Comparison of ENCODE assay signal across 19 cellular contexts in genomic region chr5:173720341-173721258, GRCh38.
DNase-seq lines count a peak whose midpoint lies in the region; ATAC-seq and TF ChIP-seq lines count a peak whose summit lies in the region.
"Had no signal": no experiment of that assay in that cellular context is flagged by ENCODE, and none has a peak within 500 bp of the region (broad histone marks: within the 10 kb centered on the region; RNA-seq: fewer than 3 reads in every experiment).

No MANE protein-coding gene starts in this region.

- peaks cover 19% of the 10 kb centered on the region for H3K27me3 Mint-ChIP-seq in glutamatergic neuron (ENCODE audit: unreplicated experiment)
- H3K27me3 Mint-ChIP-seq in activated CD8-positive, alpha-beta memory T cell treated with anti-CD3 and anti-CD28 coated beads, Interleukin-2, amount 10 ng/mL, durations not matched to agents 7 days and 5 days: peaks cover 5% of the 10 kb centered on the region

- ATAC-seq in activated CD8-positive, alpha-beta memory T cell treated with anti-CD3 and anti-CD28 coated beads, Interleukin-2, amount 10 ng/mL, durations not matched to agents 7 days and 5 days: no peak
- ATAC-seq in heart left ventricle: no peak

- peak overlapping the region; percentile 82 for H3K4me3 Mint-ChIP-seq in glutamatergic neuron (ENCODE audit: unreplicated experiment)
- H3K4me3 Mint-ChIP-seq in activated CD8-positive, alpha-beta memory T cell treated with anti-CD3 and anti-CD28 coated beads, Interleukin-2, amount 10 ng/mL, durations not matched to agents 7 days and 5 days: no peak overlapping the region

- peaks cover 15% of the 10 kb centered on the region for H3K9me3 Mint-ChIP-seq in glutamatergic neuron (ENCODE audit: unreplicated experiment)
- no peaks in the 10 kb centered on the region for H3K9me3 Mint-ChIP-seq in activated CD8-positive, alpha-beta memory T cell treated with anti-CD3 and anti-CD28 coated beads, Interleukin-2, amount 10 ng/mL, durations not matched to agents 7 days and 5 days (ENCODE audit: low read depth)

- no peaks in the 10 kb centered on the region for H3K9me3 ChIP-seq in NT2/D1 (ENCODE audit: insufficient read depth, low read length)
- H3K9me3 ChIP-seq in heart left ventricle: peaks cover 0 to under 1% (median 0%) of the 10 kb centered on the region in 12 donors
- H3K9me3 ChIP-seq: lower lobe of right lung, psoas muscle, spleen had no signal

- no peaks in the 10 kb centered on the region for H3K36me3 ChIP-seq in NT2/D1 (ENCODE audit: insufficient read depth, insufficient read length, low read length)
- no peaks in the 10 kb centered on the region for H3K36me3 ChIP-seq in heart left ventricle
- H3K36me3 ChIP-seq: lower lobe of right lung, spleen had no signal

- peak overlapping the region; percentile 16 for H3K9ac ChIP-seq in NT2/D1 (ENCODE audit: insufficient read length, low read depth)

- TF ChIP-seq CTCF in glutamatergic neuron (IDR thresholded peaks at IDR 0.05; ENCODE audit: partially characterized antibody, unreplicated experiment) (no peak), coronary artery (IDR thresholded peaks at IDR 0.05) (no peak), heart left ventricle (IDR thresholded peaks at IDR 0.05) (no peak)

- H3K4me1 ChIP-seq in NT2/D1 (ENCODE audit: insufficient read depth, insufficient read length) (peaks cover 6% of the 10 kb centered on the region), heart left ventricle (peaks cover 0 to 7% (median 0%) of the 10 kb centered on the region in 12 donors)
- H3K4me1 ChIP-seq: lower lobe of right lung, psoas muscle had no signal

- H3K27me3 ChIP-seq in NT2/D1 (ENCODE audit: insufficient read depth, insufficient read length) (no peaks in the 10 kb centered on the region), heart left ventricle (no peaks in the 10 kb centered on the region)
- H3K27me3 ChIP-seq: spleen had no signal

- H3K4me3 ChIP-seq in NT2/D1 (ENCODE audit: insufficient read length, low read depth) (no peak overlapping the region), coronary artery (no peak overlapping the region), heart left ventricle (no peak overlapping the region)
- H3K4me3 ChIP-seq: lower lobe of right lung, psoas muscle, spleen had no signal

- H3K36me3 Mint-ChIP-seq in glutamatergic neuron (ENCODE audit: unreplicated experiment): no peaks in the 10 kb centered on the region
- H3K36me3 Mint-ChIP-seq in activated CD8-positive, alpha-beta memory T cell treated with anti-CD3 and anti-CD28 coated beads, Interleukin-2, amount 10 ng/mL, durations not matched to agents 7 days and 5 days: no peaks in the 10 kb centered on the region
- H3K36me3 Mint-ChIP-seq: naive B cell had no signal

- peak; percentile 28 for DNase-seq in NCI-H146 (lab: John Stamatoyannopoulos, UW)
- no peak for DNase-seq in NCI-H146 treated with DMSO at 0.1 percent for 48 hours (lab: John Stamatoyannopoulos, UW; ENCODE audit: unreplicated experiment)
- no peak for DNase-seq in NT2/D1 (ENCODE audit: low read depth, low spot score)
- DNase-seq in glutamatergic neuron: peak; percentile 78
- DNase-seq in retina: peak; percentile 50
- no peak for DNase-seq in activated CD8-positive, alpha-beta memory T cell treated with anti-CD3 and anti-CD28 coated beads, Interleukin-2, amount 10 ng/mL, durations not matched to agents 7 days and 5 days
- no peak for DNase-seq in coronary artery (ENCODE audit: low spot score)
- no peak for DNase-seq in heart left ventricle
- DNase-seq: activated effector memory CD4-positive, alpha-beta T cell treated with anti-CD3 and anti-CD28 coated beads, Interleukin-2, amount 50 U/mL, for 16 hours; effector memory CD4-positive, alpha-beta T cell; head of caudate nucleus; lower lobe of right lung; naive B cell; NCI-H1436 treated with DMSO at 0.1 percent for 48 hours; NCI-H446; psoas muscle; SIG-M5; spleen had no signal

- H3K27ac Mint-ChIP-seq in glutamatergic neuron (ENCODE audit: unreplicated experiment): peak overlapping the region; percentile 98
- no peak overlapping the region for H3K27ac Mint-ChIP-seq in activated CD8-positive, alpha-beta memory T cell treated with anti-CD3 and anti-CD28 coated beads, Interleukin-2, amount 10 ng/mL, durations not matched to agents 7 days and 5 days

- intact Hi-C loops in heart left ventricle (cut with DNase I): no loop called here

- H3K4me1 Mint-ChIP-seq in glutamatergic neuron (ENCODE audit: low read depth, unreplicated experiment): peaks cover 48% of the 10 kb centered on the region
- no peaks in the 10 kb centered on the region for H3K4me1 Mint-ChIP-seq in activated CD8-positive, alpha-beta memory T cell treated with anti-CD3 and anti-CD28 coated beads, Interleukin-2, amount 10 ng/mL, durations not matched to agents 7 days and 5 days

- H3K27ac ChIP-seq in coronary artery (no peak overlapping the region), heart left ventricle (no peak overlapping the region)
- H3K27ac ChIP-seq: 22Rv1, lower lobe of right lung, psoas muscle, spleen had no signal

- CTCF ChIA-PET in activated CD8-positive, alpha-beta memory T cell treated with anti-CD3 and anti-CD28 coated beads, Interleukin-2, amount 10 ng/mL, durations not matched to agents 7 days and 5 days (lab: Charles Lee): no interaction called here

- 74 to 80% (median 78%) methylated on average over 14 of the region's 14 CpGs for WGBS in heart left ventricle, 4 donors

- TF ChIP-seq POLR2A in heart left ventricle (IDR thresholded peaks at IDR 0.05): no peak

Comparison
In these comparisons a context has a peak if more than half of its experiments do, and no peak if none do; other contexts are left out.
1. DNase-seq: peak in NCI-H146 (single experiment), glutamatergic neuron (single experiment) and retina (single experiment); none in NCI-H146 treated with DMSO at 0.1 percent for 48 hours (single experiment), NT2/D1 (single experiment), activated CD8-positive, alpha-beta memory T cell treated with anti-CD3 and anti-CD28 coated beads, Interleukin-2, amount 10 ng/mL, durations not matched to agents 7 days and 5 days (single experiment), coronary artery (single experiment) and heart left ventricle (0 of 5).